In the genomic region with DNA sequence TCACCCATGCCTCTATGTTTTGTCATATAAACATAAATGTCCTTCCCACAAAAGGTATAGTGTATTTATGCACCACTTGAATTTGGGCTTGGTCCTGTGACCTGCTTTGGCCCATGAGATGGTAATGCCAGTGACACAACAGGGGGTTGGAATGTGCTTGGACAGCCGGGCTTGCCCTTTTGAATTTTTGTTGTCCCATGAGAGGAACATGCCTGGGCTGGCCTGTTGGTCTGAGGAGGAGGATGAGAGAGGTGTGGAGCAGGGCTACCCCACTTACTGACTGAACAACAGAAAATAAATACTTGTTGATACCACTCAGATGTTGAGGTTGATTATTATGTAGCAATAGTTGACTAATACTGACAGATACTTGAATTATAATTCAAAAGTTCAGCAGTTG, we compare ENCODE assay signal across 19 cellular contexts.
"Had no signal": no experiment of that assay in that cellular context is flagged by ENCODE, and none has a peak within 500 bp of the region (broad histone marks: within the 10 kb centered on the region; RNA-seq: fewer than 3 reads in every experiment).

No MANE protein-coding gene starts in this region.

- H3K9me3 ChIP-seq: esophagus muscularis mucosa, thoracic aorta had no signal

- H3K27me3 ChIP-seq: brain microvascular endothelial cell, esophagus muscularis mucosa had no signal

- H3K36me3 Mint-ChIP-seq: activated naive CD8-positive, alpha-beta T cell treated with anti-CD3 and anti-CD28 coated beads for 36 hours; natural killer cell treated with Interleukin-12 subunit alpha and Interleukin-12 subunit beta and Interleukin-15 and Interleukin-18, amount 100 ng/mL, for 72 hours; stimulated activated effector memory CD8-positive, alpha-beta T cell treated with anti-CD3 and anti-CD28 coated beads, Interleukin-12 subunit alpha, Interleukin-12 subunit beta, amount 100 ng/mL, for 72 hours; T-cell had no signal

- H3K4me1 Mint-ChIP-seq: activated naive CD8-positive, alpha-beta T cell treated with anti-CD3 and anti-CD28 coated beads for 36 hours; activated T-helper 17 cell treated with anti-CD3 and anti-CD28 coated beads, Interleukin-2, amount 50 U/mL, for 72 hours; stimulated activated effector memory CD8-positive, alpha-beta T cell treated with anti-CD3 and anti-CD28 coated beads, Interleukin-12 subunit alpha, Interleukin-12 subunit beta, amount 100 ng/mL, for 72 hours; T-cell had no signal

- H3K36me3 ChIP-seq: brain microvascular endothelial cell, esophagus muscularis mucosa, thoracic aorta had no signal

- H3K27ac Mint-ChIP-seq: activated CD8-positive, alpha-beta T cell treated with anti-CD3 and anti-CD28 coated beads for 36 hours; activated naive CD8-positive, alpha-beta T cell treated with anti-CD3 and anti-CD28 coated beads for 36 hours; activated T-helper 17 cell treated with anti-CD3 and anti-CD28 coated beads, Interleukin-2, amount 50 U/mL, for 72 hours; natural killer cell treated with Interleukin-12 subunit alpha and Interleukin-12 subunit beta and Interleukin-15 and Interleukin-18, amount 100 ng/mL, for 72 hours; stimulated activated effector memory CD8-positive, alpha-beta T cell treated with anti-CD3 and anti-CD28 coated beads, Interleukin-12 subunit alpha, Interleukin-12 subunit beta, amount 100 ng/mL, for 72 hours; T-cell had no signal

- DNase-seq: activated CD4-positive, alpha-beta T cell treated with anti-CD3 and anti-CD28 coated beads for 48 hours; activated CD4-positive, CD25-positive, alpha-beta regulatory T cell; activated CD8-positive, alpha-beta T cell treated with anti-CD3 and anti-CD28 coated beads for 36 hours; activated naive CD4-positive, alpha-beta T cell; activated naive CD8-positive, alpha-beta T cell treated with anti-CD3 and anti-CD28 coated beads for 36 hours; activated T-cell treated with anti-CD3 and anti-CD28 coated beads, Interleukin-2, amount 50 U/mL, for 1 hour; anterior cingulate cortex; left cardiac atrium; nucleus accumbens; stimulated activated CD4-positive, alpha-beta T cell treated with anti-CD3 and anti-CD28 coated beads, Interleukin-4, amount 100 ng/mL, for 24 hours; T-cell had no signal

- H3K9me3 Mint-ChIP-seq: activated CD8-positive, alpha-beta T cell treated with anti-CD3 and anti-CD28 coated beads for 36 hours; activated naive CD8-positive, alpha-beta T cell treated with anti-CD3 and anti-CD28 coated beads for 36 hours had no signal

- ATAC-seq: activated CD8-positive, alpha-beta T cell treated with anti-CD3 and anti-CD28 coated beads for 36 hours; activated T-helper 17 cell treated with anti-CD3 and anti-CD28 coated beads, Interleukin-2, amount 50 U/mL, for 72 hours; left cardiac atrium; natural killer cell treated with Interleukin-12 subunit alpha and Interleukin-12 subunit beta and Interleukin-15 and Interleukin-18, amount 100 ng/mL, for 72 hours; sciatic nerve; stimulated activated effector memory CD8-positive, alpha-beta T cell treated with anti-CD3 and anti-CD28 coated beads, Interleukin-12 subunit alpha, Interleukin-12 subunit beta, amount 100 ng/mL, for 72 hours; T-cell had no signal

- H3K4me3 ChIP-seq: coronary artery, esophagus muscularis mucosa, thoracic aorta had no signal

- H3K4me1 ChIP-seq: esophagus muscularis mucosa had no signal

- H3K27me3 Mint-ChIP-seq: activated CD8-positive, alpha-beta T cell treated with anti-CD3 and anti-CD28 coated beads for 36 hours; activated naive CD8-positive, alpha-beta T cell treated with anti-CD3 and anti-CD28 coated beads for 36 hours; activated T-helper 17 cell treated with anti-CD3 and anti-CD28 coated beads, Interleukin-2, amount 50 U/mL, for 72 hours; T-cell had no signal

- H3K27ac ChIP-seq: brain microvascular endothelial cell, coronary artery, esophagus muscularis mucosa, thoracic aorta had no signal

- H3K4me3 Mint-ChIP-seq: activated CD8-positive, alpha-beta T cell treated with anti-CD3 and anti-CD28 coated beads for 36 hours; activated naive CD8-positive, alpha-beta T cell treated with anti-CD3 and anti-CD28 coated beads for 36 hours; activated T-helper 17 cell treated with anti-CD3 and anti-CD28 coated beads, Interleukin-2, amount 50 U/mL, for 72 hours; natural killer cell treated with Interleukin-12 subunit alpha and Interleukin-12 subunit beta and Interleukin-15 and Interleukin-18, amount 100 ng/mL, for 72 hours; stimulated activated effector memory CD8-positive, alpha-beta T cell treated with anti-CD3 and anti-CD28 coated beads, Interleukin-12 subunit alpha, Interleukin-12 subunit beta, amount 100 ng/mL, for 72 hours; T-cell had no signal
